Comparison of ENCODE assay signal across 14 cellular contexts in genomic region chr20:10642859-10643559, GRCh38. TPM values are rescaled to one million over a fixed set of nuclear protein-coding genes. Genes with fewer than 3 reads are reported as not detected.
A peak's percentile ranks its signal among the peaks of the same experiment; 100 is the strongest.
DNase-seq lines count a peak whose midpoint lies in the region; ATAC-seq and TF ChIP-seq lines count a peak whose summit lies in the region.
"Had no signal": no experiment of that assay in that cellular context is flagged by ENCODE, and none has a peak within 500 bp of the region (broad histone marks: within the 10 kb centered on the region; RNA-seq: fewer than 3 reads in every experiment).

No MANE protein-coding gene starts in this region.

- H3K4me3 ChIP-seq in parathyroid adenoma (ENCODE audit: low read depth, low read length) (no peak overlapping the region), testis (no peak overlapping the region)
- H3K4me3 ChIP-seq: body of pancreas had no signal

- DNase-seq in NCI-H1092 treated with DMSO at 0.1 percent for 48 hours (lab: John Stamatoyannopoulos, UW) (peak; percentile 11), NCI-H1092 (lab: John Stamatoyannopoulos, UW) (no peak), NCI-H446 treated with DMSO at 0.1 percent for 48 hours (lab: John Stamatoyannopoulos, UW) (peak; percentile 9), dermis microvascular lymphatic vessel endothelial cell (ENCODE audit: low read depth in 2 of 2) (peak; percentile 58 to 82), NAMALWA (ENCODE audit: low spot score) (no peak), testis (no peak)
- DNase-seq: body of pancreas; CD4-positive, alpha-beta memory T cell; effector memory CD8-positive, alpha-beta T cell; NCI-H1417 treated with DMSO at 0.1 percent for 48 hours; NCI-H82 had no signal

- no peak for ATAC-seq in HG02870 (IDR thresholded peaks at IDR 0.05; ENCODE audit: unreplicated experiment)
- ATAC-seq: body of pancreas; effector memory CD8-positive, alpha-beta T cell had no signal

- 66 to 70% methylated on average over 4 of the region's 4 CpGs for WGBS in testis, 2 donors

- H3K9me3 ChIP-seq in parathyroid adenoma (ENCODE audit: control insufficient read depth, low read length), result no peaks in the 10 kb centered on the region
- no peaks in the 10 kb centered on the region for H3K9me3 ChIP-seq in testis
- H3K9me3 ChIP-seq: body of pancreas had no signal

- no peaks in the 10 kb centered on the region for H3K27me3 ChIP-seq in parathyroid adenoma (ENCODE audit: control insufficient read depth, insufficient read depth, low read length)
- no peaks in the 10 kb centered on the region for H3K27me3 ChIP-seq in testis
- H3K27me3 ChIP-seq: body of pancreas had no signal

- H3K9ac ChIP-seq in parathyroid adenoma, result no peak overlapping the region

- no peaks in the 10 kb centered on the region for H3K79me2 ChIP-seq in parathyroid adenoma

- intact Hi-C loops in testis (cut with DNase I; ENCODE audit: low total_unique reads), result no loop called here

- peaks cover 29% of the 10 kb centered on the region for H3K4me1 ChIP-seq in parathyroid adenoma
- no peaks in the 10 kb centered on the region for H3K4me1 ChIP-seq in testis
- H3K4me1 ChIP-seq: body of pancreas had no signal

- H3K27ac ChIP-seq in parathyroid adenoma, result peak overlapping the region; percentile 3
- H3K27ac ChIP-seq in testis, result no peak overlapping the region
- H3K27ac ChIP-seq: 22Rv1, body of pancreas had no signal

- no peak overlapping the region for H2AFZ ChIP-seq in parathyroid adenoma

- no peak overlapping the region for H3K4me2 ChIP-seq in parathyroid adenoma (ENCODE audit: low read length)

- no peak for TF ChIP-seq CTCF in parathyroid adenoma (IDR thresholded peaks at IDR 0.05)
- no peak for TF ChIP-seq CTCF in testis (IDR thresholded peaks at IDR 0.05)

- TF ChIP-seq POLR2A in testis (IDR thresholded peaks at IDR 0.05), result no peak

- H3K36me3 ChIP-seq in parathyroid adenoma (ENCODE audit: control insufficient read depth, insufficient read depth, low read length) (no peaks in the 10 kb centered on the region), testis (ENCODE audit: low read depth, missing control alignments) (no peaks in the 10 kb centered on the region)

RNA-seq across cellular contexts. Expression of gene JAG1, which starts 30.8 kb away (rescaled TPM):
- total RNA-seq in dermis microvascular lymphatic vessel endothelial cell (104 and 113 TPM in 2 replicates), testis (10 to 100 TPM; 24.7 to 30.6 TPM)
- polyA plus RNA-seq in testis (ENCODE audit: insufficient read depth, low read depth, low replicate concordance), result 17.4 TPM

Comparison
In these comparisons a context has a peak if more than half of its experiments do, and no peak if none do; other contexts are left out.
1. DNase-seq: peak in NCI-H1092 treated with DMSO at 0.1 percent for 48 hours (single experiment), NCI-H446 treated with DMSO at 0.1 percent for 48 hours (single experiment) and dermis microvascular lymphatic vessel endothelial cell (2 of 2); none in NCI-H1092 (single experiment), NAMALWA (single experiment) and testis (single experiment).